In the genomic region with DNA sequence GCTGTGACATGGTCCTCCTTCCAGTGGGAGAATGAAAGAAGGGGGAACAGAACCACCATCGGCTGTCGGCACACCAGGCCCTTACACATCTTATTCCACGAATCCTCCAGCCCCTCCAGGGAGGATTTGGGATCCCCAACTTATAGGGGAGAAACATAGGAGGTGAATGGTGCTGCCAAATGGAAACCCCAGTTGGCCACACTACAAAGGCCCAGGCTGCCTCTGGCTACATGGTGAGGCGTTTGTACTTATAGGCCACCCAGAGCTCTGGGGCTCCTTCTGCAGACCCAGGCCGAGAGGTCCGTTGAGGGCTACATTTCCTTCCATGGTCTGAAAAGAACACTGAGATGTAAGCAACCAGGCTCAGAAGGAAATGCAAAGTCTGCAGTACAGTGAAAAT, we compare ENCODE assay signal across 16 cellular contexts. TPM values are rescaled to one million over a fixed set of nuclear protein-coding genes. Genes with fewer than 3 reads are reported as not detected.
DNase-seq lines count a peak whose midpoint lies in the region; ATAC-seq and TF ChIP-seq lines count a peak whose summit lies in the region.
"Had no signal": no experiment of that assay in that cellular context is flagged by ENCODE, and none has a peak within 500 bp of the region (broad histone marks: within the 10 kb centered on the region; RNA-seq: fewer than 3 reads in every experiment).

No MANE protein-coding gene starts in this region.

- peaks cover 63% of the 10 kb centered on the region for H3K4me1 ChIP-seq in right cardiac atrium (ENCODE audit: control insufficient read depth, insufficient read depth, low read length)
- peaks cover 37% of the 10 kb centered on the region for H3K4me1 ChIP-seq in smooth muscle cell (ENCODE audit: low read depth)
- H3K4me1 ChIP-seq: BE2C had no signal

- intact Hi-C loops in right cardiac atrium (cut with DNase I) = no loop called here

- H3K27ac Mint-ChIP-seq in WTC11 = peak overlapping the region; percentile 60; the same call in 1 of the 2 replicates
- H3K27ac Mint-ChIP-seq: activated T-cell treated with anti-CD3 and anti-CD28 coated beads, Interleukin-2, amount 50 U/mL, for 24 hours; T-helper 17 cell had no signal

- ATAC-seq in WTC11 (no peak), right cardiac atrium (no peak), GM21423 (IDR thresholded peaks at IDR 0.05; ENCODE audit: unreplicated experiment) (no peak), HG03432 (IDR thresholded peaks at IDR 0.05; ENCODE audit: unreplicated experiment) (no peak)
- ATAC-seq: T-helper 17 cell had no signal

- peaks cover 82% of the 10 kb centered on the region for H3K36me3 Mint-ChIP-seq in WTC11

- H3K4me1 Mint-ChIP-seq in WTC11 = peaks cover 58% of the 10 kb centered on the region

- H3K27me3 ChIP-seq in AG04450 (ENCODE audit: control insufficient read depth, insufficient read depth, low read length) = no peaks in the 10 kb centered on the region
- H3K27me3 ChIP-seq in right cardiac atrium (ENCODE audit: control insufficient read depth, insufficient read depth) = no peaks in the 10 kb centered on the region
- H3K27me3 ChIP-seq in smooth muscle cell (ENCODE audit: low read depth) = no peaks in the 10 kb centered on the region
- H3K27me3 ChIP-seq: BE2C had no signal

- peaks cover 59% of the 10 kb centered on the region for H4K20me1 ChIP-seq in smooth muscle cell (ENCODE audit: low read depth)

- no peak overlapping the region for H3K4me2 ChIP-seq in smooth muscle cell

- DNase-seq in AG04450 (ENCODE audit: low read depth, low spot score) = no peak
- no peak for DNase-seq in WTC11 (ENCODE audit: low spot score)
- peak in 1 of 3 donors; percentile 20 for DNase-seq in right cardiac atrium
- no peak for DNase-seq in smooth muscle cell (lab: John Stamatoyannopoulos, UW; ENCODE audit: unreplicated experiment)
- no peak for DNase-seq in DMS 273 (lab: John Stamatoyannopoulos, UW; ENCODE audit: unreplicated experiment)
- no peak for DNase-seq in cerebellum (ENCODE audit: low spot score)
- DNase-seq: activated T-cell treated with anti-CD3 and anti-CD28 coated beads, Interleukin-2, amount 50 U/mL, for 24 hours; amygdala; BE2C; effector memory CD4-positive, alpha-beta T cell; KBM-7; NCI-H1694; nephron progenitor cell; T-helper 17 cell had no signal

- H3K9me3 Mint-ChIP-seq in WTC11 = no peaks in the 10 kb centered on the region
- H3K9me3 Mint-ChIP-seq: activated T-cell treated with anti-CD3 and anti-CD28 coated beads, Interleukin-2, amount 50 U/mL, for 24 hours; nephron progenitor cell had no signal

- CTCF ChIA-PET in AG04450 (lab: Charles Lee) = interaction anchor here (2.8 to 4.3 kb wide), 2 partner anchors 110 to 114 kb away, joined by 15 to 38 read pairs; no protein-coding TSS in a partner anchor
- CTCF ChIA-PET in WTC11 (lab: Charles Lee) = interaction anchor here (1.6 to 4.4 kb wide), 2 partner anchors 11 to 48 kb away, joined by 3 to 57 read pairs; no protein-coding TSS in a partner anchor

- WGBS in right cardiac atrium = 80% methylated on average over 6 of the region's 6 CpGs
- WGBS in smooth muscle cell (ENCODE audit: low lambda C conversion rate) = 93% methylated on average over 6 of the region's 6 CpGs

- peaks cover 36% of the 10 kb centered on the region for H3F3A ChIP-seq in smooth muscle cell (ENCODE audit: low read depth)

- H3K4me3 Mint-ChIP-seq in WTC11 = no peak overlapping the region
- H3K4me3 Mint-ChIP-seq: activated T-cell treated with anti-CD3 and anti-CD28 coated beads, Interleukin-2, amount 50 U/mL, for 24 hours; nephron progenitor cell had no signal

- no peaks in the 10 kb centered on the region for H3K27me3 Mint-ChIP-seq in WTC11 (ENCODE audit: low read depth)
- H3K27me3 Mint-ChIP-seq: T-helper 17 cell had no signal

- H3K4me3 ChIP-seq in AG04450 (ENCODE audit: low read depth, low read length) (no peak overlapping the region), right cardiac atrium (ENCODE audit: low read length) (no peak overlapping the region), smooth muscle cell (no peak overlapping the region)

- peak overlapping the region; percentile 57 for H3K27ac ChIP-seq in AG04450 (ENCODE audit: low read depth, low read length)
- H3K27ac ChIP-seq in right cardiac atrium (ENCODE audit: low read length) = peak overlapping the region; percentile 59
- H3K27ac ChIP-seq in smooth muscle cell (ENCODE audit: low read depth) = peak overlapping the region; percentile 79

- H3K9ac ChIP-seq in smooth muscle cell (ENCODE audit: low read depth) = no peak overlapping the region

- peaks cover 10% of the 10 kb centered on the region for H3K79me2 ChIP-seq in smooth muscle cell (ENCODE audit: low read depth)

- no peak for TF ChIP-seq CTCF in AG04450 (IDR thresholded peaks at IDR 0.05; ENCODE audit: low read depth, low read length)
- TF ChIP-seq CTCF in WTC11 (IDR thresholded peaks at IDR 0.05) = no peak
- no peak for TF ChIP-seq CTCF in smooth muscle cell (IDR thresholded peaks at IDR 0.05; ENCODE audit: borderline replicate concordance, insufficient read depth, poor library complexity, severe bottlenecking)

- POLR2A ChIA-PET in AG04450 (lab: Yijun Ruan, JAX) = no interaction called here
- POLR2A ChIA-PET in WTC11 (lab: Charles Lee) = interaction anchor here (1.2 to 3.9 kb wide), 3 partner anchors 8 to 15 kb away, joined by 3 to 113 read pairs (median 13); partner anchors contain the start of gene AMOTL2

- H3K9me3 ChIP-seq in AG04450 (ENCODE audit: control insufficient read depth, insufficient read depth, low read length) (no peaks in the 10 kb centered on the region; the same call in 1 of the 2 replicates), right cardiac atrium (ENCODE audit: control insufficient read depth, low read length) (no peaks in the 10 kb centered on the region), smooth muscle cell (replicated peaks; ENCODE audit: low read depth) (no peaks in the 10 kb centered on the region)
- H3K9me3 ChIP-seq: BE2C had no signal

- no peak overlapping the region for H2AFZ ChIP-seq in smooth muscle cell (ENCODE audit: low read depth)

- peaks cover 3% of the 10 kb centered on the region for H3K36me3 ChIP-seq in smooth muscle cell (ENCODE audit: low read depth)
- H3K36me3 ChIP-seq: BE2C had no signal

TF ChIP-seq in WTC11, 78 proteins besides CTCF, POLR2A, EP300 and RAD21:
- TF ChIP-seq, protein P1, sequence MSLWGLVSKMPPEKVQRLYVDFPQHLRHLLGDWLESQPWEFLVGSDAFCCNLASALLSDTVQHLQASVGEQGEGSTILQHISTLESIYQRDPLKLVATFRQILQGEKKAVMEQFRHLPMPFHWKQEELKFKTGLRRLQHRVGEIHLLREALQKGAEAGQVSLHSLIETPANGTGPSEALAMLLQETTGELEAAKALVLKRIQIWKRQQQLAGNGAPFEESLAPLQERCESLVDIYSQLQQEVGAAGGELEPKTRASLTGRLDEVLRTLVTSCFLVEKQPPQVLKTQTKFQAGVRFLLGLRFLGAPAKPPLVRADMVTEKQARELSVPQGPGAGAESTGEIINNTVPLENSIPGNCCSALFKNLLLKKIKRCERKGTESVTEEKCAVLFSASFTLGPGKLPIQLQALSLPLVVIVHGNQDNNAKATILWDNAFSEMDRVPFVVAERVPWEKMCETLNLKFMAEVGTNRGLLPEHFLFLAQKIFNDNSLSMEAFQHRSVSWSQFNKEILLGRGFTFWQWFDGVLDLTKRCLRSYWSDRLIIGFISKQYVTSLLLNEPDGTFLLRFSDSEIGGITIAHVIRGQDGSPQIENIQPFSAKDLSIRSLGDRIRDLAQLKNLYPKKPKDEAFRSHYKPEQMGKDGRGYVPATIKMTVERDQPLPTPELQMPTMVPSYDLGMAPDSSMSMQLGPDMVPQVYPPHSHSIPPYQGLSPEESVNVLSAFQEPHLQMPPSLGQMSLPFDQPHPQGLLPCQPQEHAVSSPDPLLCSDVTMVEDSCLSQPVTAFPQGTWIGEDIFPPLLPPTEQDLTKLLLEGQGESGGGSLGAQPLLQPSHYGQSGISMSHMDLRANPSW (CRISPR knock-in tag; conservative IDR thresholded peaks at IDR 0.05; ENCODE audit: low read depth) = no peak
- no peak for TF ChIP-seq NFE2L1 (CRISPR knock-in tag; IDR thresholded peaks at IDR 0.05)
- no peak for TF ChIP-seq FOXK1 (CRISPR knock-in tag; IDR thresholded peaks at IDR 0.05)
- no peak for TF ChIP-seq SP1 (CRISPR knock-in tag; conservative IDR thresholded peaks at IDR 0.05)
- TF ChIP-seq USF2 (CRISPR knock-in tag; IDR thresholded peaks at IDR 0.05) = no peak
TF ChIP-seq in WTC11: peak in this region for 0.

RNA-seq across cellular contexts. Expression of gene AMOTL2, which starts 12.0 kb away (rescaled TPM):
- 74.5 and 78.9 TPM in 2 replicates for polyA plus RNA-seq in AG04450 (2011; rRNA removed)
- polyA minus RNA-seq in AG04450 (2011; rRNA and poly(A)+ RNA removed) = 111 and 136 TPM in 2 replicates
- 76.9 to 85.4 TPM (median 79.9 TPM) in 3 replicates for total RNA-seq in WTC11 (2021)
- total RNA-seq in right cardiac atrium = 10 to 100 TPM; 44.6 to 57.6 (median 47.6) TPM
- 22.9 TPM for polyA plus RNA-seq in right cardiac atrium
- 103 and 114 TPM in 2 replicates for total RNA-seq in smooth muscle cell
- polyA plus RNA-seq in smooth muscle cell = 92.1 and 109 TPM in 2 replicates
- 49.3 TPM for total RNA-seq in cerebellum
- total RNA-seq: T-helper 17 cell had no signal
